In genomic region chr10:78290131-78290750, GRCh38 we compare ENCODE assay signal across 1 cellular context.
TF ChIP-seq lines count a peak whose summit lies in the region.

No MANE protein-coding gene starts in this region.

TF ChIP-seq in HCT116, 20 proteins besides CTCF, POLR2A, EP300 and RAD21 (continued from another document):
- TF ChIP-seq ZBTB33 (IDR thresholded peaks at IDR 0.05; ENCODE audit: extremely low read depth, insufficient replicate concordance, low read length) = no peak
